16 cellular contexts compared by ENCODE assay signal in the genomic region with DNA sequence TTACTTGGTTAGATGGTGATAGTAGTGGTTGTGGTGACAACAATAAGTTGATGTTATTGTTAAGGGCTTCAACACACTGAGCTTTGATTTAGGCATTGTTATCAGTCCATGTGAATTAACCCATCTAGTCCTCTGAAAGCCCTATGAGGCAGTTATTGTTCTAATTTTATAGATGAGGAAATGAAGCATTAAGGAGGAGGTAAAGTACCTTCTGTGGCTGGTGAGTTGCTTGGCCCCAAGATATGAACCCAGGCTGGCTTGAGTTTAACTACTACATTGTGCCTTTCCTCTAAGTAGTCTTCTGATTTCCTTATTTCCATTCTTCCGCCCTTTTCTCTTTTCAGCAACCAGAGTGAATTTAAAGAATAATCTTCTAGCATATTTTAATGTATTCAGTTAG.
"Had no signal": no experiment of that assay in that cellular context is flagged by ENCODE, and none has a peak within 500 bp of the region (broad histone marks: within the 10 kb centered on the region; RNA-seq: fewer than 3 reads in every experiment).

No MANE protein-coding gene starts in this region.

- H3K4me3 ChIP-seq: heart right ventricle, left ventricle myocardium inferior, pancreas, tibial nerve had no signal

- H3K9me3 ChIP-seq: heart right ventricle, left ventricle myocardium inferior, pancreas, tibial nerve had no signal

- H3K27me3 ChIP-seq: heart right ventricle, pancreas, tibial nerve had no signal

- H3K27ac ChIP-seq: heart right ventricle, left ventricle myocardium inferior, pancreas, tibial nerve, WERI-Rb-1 had no signal

- ATAC-seq: activated CD8-positive, alpha-beta T cell treated with anti-CD3 and anti-CD28 coated beads, Interleukin-2, amount 10 ng/mL, durations not matched to agents 7 days and 5 days; pancreas had no signal

- H3K27ac Mint-ChIP-seq: activated CD8-positive, alpha-beta T cell treated with anti-CD3 and anti-CD28 coated beads, Interleukin-2, amount 10 ng/mL, durations not matched to agents 7 days and 5 days; nephron progenitor cell had no signal

- DNase-seq: activated CD4-positive, alpha-beta T cell treated with anti-CD3 and anti-CD28 coated beads for 4 hours; activated CD8-positive, alpha-beta memory T cell treated with anti-CD3 and anti-CD28 coated beads, Interleukin-2, amount 50 U/mL, for 48 hours; activated CD8-positive, alpha-beta T cell treated with anti-CD3 and anti-CD28 coated beads, Interleukin-2, amount 10 ng/mL, durations not matched to agents 7 days and 5 days; aorta; heart right ventricle; left ventricle myocardium inferior; mesendoderm; nephron progenitor cell; pancreas; T-helper 1 cell; WERI-Rb-1 had no signal

- H3K36me3 ChIP-seq: heart right ventricle, left ventricle myocardium inferior, pancreas, tibial nerve, WERI-Rb-1 had no signal

- FAIRE-seq: bronchial epithelial cell, colon, frontal cortex, keratinocyte, pancreas had no signal

- H3K4me3 Mint-ChIP-seq: activated CD8-positive, alpha-beta T cell treated with anti-CD3 and anti-CD28 coated beads, Interleukin-2, amount 10 ng/mL, durations not matched to agents 7 days and 5 days; nephron progenitor cell had no signal
